12 cellular contexts compared by ENCODE assay signal in genomic region chr20:52783769-52784168, GRCh38.
A peak's percentile ranks its signal among the peaks of the same experiment; 100 is the strongest.
DNase-seq lines count a peak whose midpoint lies in the region; ATAC-seq and TF ChIP-seq lines count a peak whose summit lies in the region.
"Had no signal": no experiment of that assay in that cellular context is flagged by ENCODE, and none has a peak within 500 bp of the region (broad histone marks: within the 10 kb centered on the region; RNA-seq: fewer than 3 reads in every experiment).

No MANE protein-coding gene starts in this region.

- peak; percentile 68 for TF ChIP-seq CTCF in endothelial cell (IDR thresholded peaks at IDR 0.05; ENCODE audit: unreplicated experiment)

- no peak overlapping the region for H3K27ac Mint-ChIP-seq in activated CD4-positive, alpha-beta T cell treated with anti-CD3 and anti-CD28 coated beads, Interleukin-2, amount 10 ng/mL, durations not matched to agents 7 days and 5 days
- H3K27ac Mint-ChIP-seq in endothelial cell (ENCODE audit: unreplicated experiment): no peak overlapping the region
- H3K27ac Mint-ChIP-seq: B cell; stimulated activated memory B cell treated with anti-CD40 and anti-IgM and Interleukin-4, amounts not matched to agents 10 μg/mL and 1 μg/mL and 100 μg/mL, for 72 hours; T-helper 17 cell had no signal

- no peak for ATAC-seq in HG03108 (IDR thresholded peaks at IDR 0.05; ENCODE audit: unreplicated experiment)
- ATAC-seq: mucosa of descending colon; stimulated activated memory B cell treated with anti-CD40 and anti-IgM and Interleukin-4, amounts not matched to agents 10 μg/mL and 1 μg/mL and 100 μg/mL, for 72 hours; T-helper 17 cell had no signal

- H3K27me3 Mint-ChIP-seq in activated CD4-positive, alpha-beta T cell treated with anti-CD3 and anti-CD28 coated beads, Interleukin-2, amount 10 ng/mL, durations not matched to agents 7 days and 5 days: no peaks in the 10 kb centered on the region
- peaks cover 2% of the 10 kb centered on the region for H3K27me3 Mint-ChIP-seq in endothelial cell (ENCODE audit: unreplicated experiment)

- CTCF ChIA-PET in activated CD4-positive, alpha-beta T cell treated with anti-CD3 and anti-CD28 coated beads, Interleukin-2, amount 10 ng/mL, durations not matched to agents 7 days and 5 days (lab: Charles Lee): no interaction called here

- POLR2A ChIA-PET in activated CD4-positive, alpha-beta T cell treated with anti-CD3 and anti-CD28 coated beads, Interleukin-2, amount 10 ng/mL, durations not matched to agents 7 days and 5 days (lab: Charles Lee): no interaction called here

- no peaks in the 10 kb centered on the region for H3K4me1 Mint-ChIP-seq in activated CD4-positive, alpha-beta T cell treated with anti-CD3 and anti-CD28 coated beads, Interleukin-2, amount 10 ng/mL, durations not matched to agents 7 days and 5 days
- H3K4me1 Mint-ChIP-seq in endothelial cell (ENCODE audit: unreplicated experiment): peaks cover 2% of the 10 kb centered on the region
- H3K4me1 Mint-ChIP-seq: B cell; stimulated activated memory B cell treated with anti-CD40 and anti-IgM and Interleukin-4, amounts not matched to agents 10 μg/mL and 1 μg/mL and 100 μg/mL, for 72 hours; T-helper 17 cell had no signal

- no peak overlapping the region for H3K4me3 Mint-ChIP-seq in activated CD4-positive, alpha-beta T cell treated with anti-CD3 and anti-CD28 coated beads, Interleukin-2, amount 10 ng/mL, durations not matched to agents 7 days and 5 days
- H3K4me3 Mint-ChIP-seq in endothelial cell (ENCODE audit: unreplicated experiment): no peak overlapping the region
- H3K4me3 Mint-ChIP-seq: B cell; stimulated activated memory B cell treated with anti-CD40 and anti-IgM and Interleukin-4, amounts not matched to agents 10 μg/mL and 1 μg/mL and 100 μg/mL, for 72 hours; T-helper 17 cell had no signal

- H3K9me3 Mint-ChIP-seq in activated CD4-positive, alpha-beta T cell treated with anti-CD3 and anti-CD28 coated beads, Interleukin-2, amount 10 ng/mL, durations not matched to agents 7 days and 5 days: no peaks in the 10 kb centered on the region
- no peaks in the 10 kb centered on the region for H3K9me3 Mint-ChIP-seq in endothelial cell (ENCODE audit: unreplicated experiment)

- DNase-seq in activated CD4-positive, alpha-beta T cell treated with anti-CD3 and anti-CD28 coated beads for 24 hours (ENCODE audit: low read depth in 2 of 2): peak; percentile 10 to 21
- no peak for DNase-seq in activated CD4-positive, alpha-beta T cell treated with anti-CD3 and anti-CD28 coated beads, Interleukin-2, amount 10 ng/mL, durations not matched to agents 7 days and 5 days
- DNase-seq in NCI-H69 (lab: John Stamatoyannopoulos, UW) (peak; percentile 31), endothelial cell (ENCODE audit: low spot score) (peak; percentile 44), superior temporal gyrus (ENCODE audit: extremely low spot score) (no peak), epidermal melanocyte (ENCODE audit: insufficient read length, low spot score) (no peak)
- DNase-seq in stimulated activated CD4-positive, alpha-beta T cell treated with anti-CD3 and anti-CD28 coated beads, Interleukin-4, amount 100 ng/mL, for 24 hours: peak; percentile 40

- no peaks in the 10 kb centered on the region for H3K36me3 Mint-ChIP-seq in activated CD4-positive, alpha-beta T cell treated with anti-CD3 and anti-CD28 coated beads, Interleukin-2, amount 10 ng/mL, durations not matched to agents 7 days and 5 days (ENCODE audit: low read depth)
- no peaks in the 10 kb centered on the region for H3K36me3 Mint-ChIP-seq in endothelial cell (ENCODE audit: low read depth, unreplicated experiment)
- H3K36me3 Mint-ChIP-seq: stimulated activated memory B cell treated with anti-CD40 and anti-IgM and Interleukin-4, amounts not matched to agents 10 μg/mL and 1 μg/mL and 100 μg/mL, for 72 hours had no signal

Comparison
In these comparisons a context has a peak if more than half of its experiments do, and no peak if none do; other contexts are left out.
1. DNase-seq: peak in activated CD4-positive, alpha-beta T cell treated with anti-CD3 and anti-CD28 coated beads for 24 hours (2 of 2), NCI-H69 (single experiment), endothelial cell (single experiment) and stimulated activated CD4-positive, alpha-beta T cell treated with anti-CD3 and anti-CD28 coated beads, Interleukin-4, amount 100 ng/mL, for 24 hours (single experiment); none in activated CD4-positive, alpha-beta T cell treated with anti-CD3 and anti-CD28 coated beads, Interleukin-2, amount 10 ng/mL, durations not matched to agents 7 days and 5 days (single experiment), superior temporal gyrus (single experiment) and epidermal melanocyte (single experiment).